Comparison of ENCODE assay signal across 1 cellular context in genomic region chr18:57527479-57528237, GRCh38.
TF ChIP-seq lines count a peak whose summit lies in the region.

No MANE protein-coding gene starts in this region.

TF ChIP-seq in HepG2, 621 proteins besides CTCF, POLR2A, EP300 and RAD21 (continued from another document and continues in another):
- peak; percentile 46; the same call in 1 of the 2 replicates for TF ChIP-seq SAP130 (CRISPR knock-in tag; IDR thresholded peaks at IDR 0.05; ENCODE audit: low read depth)
- TF ChIP-seq MIXL1 (CRISPR knock-in tag; IDR thresholded peaks at IDR 0.05) = no peak
- no peak for TF ChIP-seq ZNF124 (CRISPR knock-in tag; IDR thresholded peaks at IDR 0.05)
- TF ChIP-seq NR1H2 (CRISPR knock-in tag; IDR thresholded peaks at IDR 0.05; ENCODE audit: borderline replicate concordance, low read depth) = no peak
- TF ChIP-seq SALL1 (CRISPR knock-in tag; IDR thresholded peaks at IDR 0.05) = peak; percentile 71
- no peak for TF ChIP-seq ZNF414 (CRISPR knock-in tag; IDR thresholded peaks at IDR 0.05)
- TF ChIP-seq MEIS1 (CRISPR knock-in tag; IDR thresholded peaks at IDR 0.05; ENCODE audit: borderline replicate concordance) = no peak
- TF ChIP-seq MTA3 (CRISPR knock-in tag; IDR thresholded peaks at IDR 0.05) = no peak
- TF ChIP-seq ZNF343 (CRISPR knock-in tag; IDR thresholded peaks at IDR 0.05) = no peak
- TF ChIP-seq KAT7 (CRISPR knock-in tag; IDR thresholded peaks at IDR 0.05; ENCODE audit: borderline replicate concordance) = no peak
- TF ChIP-seq ZNF550 (CRISPR knock-in tag; IDR thresholded peaks at IDR 0.05; ENCODE audit: borderline replicate concordance) = no peak
- no peak for TF ChIP-seq TBX2 (CRISPR knock-in tag; IDR thresholded peaks at IDR 0.05; ENCODE audit: borderline replicate concordance)
- TF ChIP-seq HOMEZ (CRISPR knock-in tag; IDR thresholded peaks at IDR 0.05; ENCODE audit: low read depth) = no peak
- TF ChIP-seq PPARG (CRISPR knock-in tag; conservative IDR thresholded peaks at IDR 0.05) = no peak
- TF ChIP-seq ZNF629 (CRISPR knock-in tag; conservative IDR thresholded peaks at IDR 0.05) = no peak
- no peak for TF ChIP-seq MXD1 (CRISPR knock-in tag; IDR thresholded peaks at IDR 0.05)
- TF ChIP-seq ZBTB26 (CRISPR knock-in tag; IDR thresholded peaks at IDR 0.05; ENCODE audit: borderline replicate concordance) = 0 out of 2 replicates have a peak, but pooled peaks have one; percentile 70
- TF ChIP-seq KDM6A (CRISPR knock-in tag; IDR thresholded peaks at IDR 0.05; ENCODE audit: low read depth) = no peak
- TF ChIP-seq RNF219 (CRISPR knock-in tag; IDR thresholded peaks at IDR 0.05) = no peak
- TF ChIP-seq ZNF784 (CRISPR knock-in tag; IDR thresholded peaks at IDR 0.05; ENCODE audit: borderline replicate concordance) = no peak
- no peak for TF ChIP-seq SALL2 (CRISPR knock-in tag; IDR thresholded peaks at IDR 0.05)
- TF ChIP-seq PTBP1 (IDR thresholded peaks at IDR 0.05; ENCODE audit: low read depth, low read length, poor library complexity, severe bottlenecking) = no peak
- TF ChIP-seq HNRNPH1 (optimal IDR thresholded peaks at IDR 0.05; ENCODE audit: low read depth, low read length) = no peak
- no peak for TF ChIP-seq ZBTB25 (CRISPR knock-in tag; IDR thresholded peaks at IDR 0.05)
- TF ChIP-seq ZNF501 (CRISPR knock-in tag; IDR thresholded peaks at IDR 0.05) = no peak
- TF ChIP-seq FOXA3 (CRISPR knock-in tag; IDR thresholded peaks at IDR 0.05) = no peak
- TF ChIP-seq SMYD3 (CRISPR knock-in tag; IDR thresholded peaks at IDR 0.05) = no peak
- TF ChIP-seq POLR2AphosphoS5 (IDR thresholded peaks at IDR 0.05; ENCODE audit: low read depth, low read length) = no peak
- no peak for TF ChIP-seq ADNP (CRISPR knock-in tag; IDR thresholded peaks at IDR 0.05)
- TF ChIP-seq PHF21A (CRISPR knock-in tag; IDR thresholded peaks at IDR 0.05) = peak; percentile 36; the same call in 1 of the 2 replicates
- no peak for TF ChIP-seq FOXA1 (IDR thresholded peaks at IDR 0.05)
- peak; percentile 61 for TF ChIP-seq FOXA1 (CRISPR knock-in tag; IDR thresholded peaks at IDR 0.05)
- TF ChIP-seq SRY (CRISPR knock-in tag; IDR thresholded peaks at IDR 0.05) = no peak
- peak; percentile 96 for TF ChIP-seq ZNF775 (CRISPR knock-in tag; IDR thresholded peaks at IDR 0.05; ENCODE audit: borderline replicate concordance)
- TF ChIP-seq ATF5 (CRISPR knock-in tag; IDR thresholded peaks at IDR 0.05; ENCODE audit: low read depth) = no peak
- no peak for TF ChIP-seq ZNF7 (CRISPR knock-in tag; IDR thresholded peaks at IDR 0.05)
- no peak for TF ChIP-seq GTF3A (CRISPR knock-in tag; conservative IDR thresholded peaks at IDR 0.05)
- TF ChIP-seq CC2D1A (CRISPR knock-in tag; IDR thresholded peaks at IDR 0.05) = no peak
- TF ChIP-seq MED13 (CRISPR knock-in tag; IDR thresholded peaks at IDR 0.05) = no peak
- no peak for TF ChIP-seq SOX13 (IDR thresholded peaks at IDR 0.05)
- no peak for TF ChIP-seq SOX13 (CRISPR knock-in tag; conservative IDR thresholded peaks at IDR 0.05 in 1 of 2, IDR thresholded peaks at IDR 0.05 in 1 of 2)
- TF ChIP-seq HMGA1 (CRISPR knock-in tag; conservative IDR thresholded peaks at IDR 0.05) = no peak
- no peak for TF ChIP-seq MTERF4 (CRISPR knock-in tag; IDR thresholded peaks at IDR 0.05)
- no peak for TF ChIP-seq MXD3 (CRISPR knock-in tag; IDR thresholded peaks at IDR 0.05)
- TF ChIP-seq IKZF4 (CRISPR knock-in tag; IDR thresholded peaks at IDR 0.05; ENCODE audit: borderline replicate concordance, low read depth, not compliant biosample characterization) = no peak
- TF ChIP-seq ZNF253 (CRISPR knock-in tag; IDR thresholded peaks at IDR 0.05; ENCODE audit: borderline replicate concordance) = no peak
- no peak for TF ChIP-seq RFX3 (CRISPR knock-in tag; IDR thresholded peaks at IDR 0.05)
- no peak for TF ChIP-seq HNRNPL (IDR thresholded peaks at IDR 0.05; ENCODE audit: low read depth, low read length)
- no peak for TF ChIP-seq FIP1L1 (IDR thresholded peaks at IDR 0.05; ENCODE audit: borderline replicate concordance, insufficient read depth, low read depth, low read length)
- TF ChIP-seq ZNF772 (CRISPR knock-in tag; IDR thresholded peaks at IDR 0.05) = no peak
- TF ChIP-seq KIAA2018 (CRISPR knock-in tag; IDR thresholded peaks at IDR 0.05; ENCODE audit: borderline replicate concordance) = no peak
- no peak for TF ChIP-seq TAF15 (IDR thresholded peaks at IDR 0.05; ENCODE audit: low read depth, low read length, poor library complexity, severe bottlenecking)
- TF ChIP-seq ZC3H4 (CRISPR knock-in tag; IDR thresholded peaks at IDR 0.05; ENCODE audit: borderline replicate concordance) = no peak
